In the genomic region with DNA sequence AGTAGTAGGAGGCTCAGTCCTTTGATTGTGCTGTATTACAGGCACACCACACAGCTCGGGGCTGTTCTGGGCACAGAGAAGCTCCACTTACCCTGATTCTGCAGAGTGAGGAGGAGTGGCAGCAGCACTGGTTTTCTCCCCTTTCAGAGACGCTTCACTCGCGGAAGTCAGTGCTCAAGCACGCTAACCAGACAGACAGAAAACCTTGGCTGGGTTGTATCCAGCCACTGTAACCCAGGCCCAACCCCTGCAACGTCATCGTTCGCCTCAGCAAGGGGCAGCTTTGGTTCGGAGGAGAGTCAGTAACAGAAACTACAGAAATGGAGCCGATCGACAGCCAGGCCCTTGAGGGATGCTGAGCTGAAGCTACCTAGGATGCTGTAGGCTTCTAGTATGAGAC, we compare ENCODE assay signal across 1 cellular context.
TF ChIP-seq lines count a peak whose summit lies in the region.

No MANE protein-coding gene starts in this region.

TF ChIP-seq in HepG2, 621 proteins besides CTCF, POLR2A, EP300 and RAD21 (continued from another document):
- TF ChIP-seq, protein P1, sequence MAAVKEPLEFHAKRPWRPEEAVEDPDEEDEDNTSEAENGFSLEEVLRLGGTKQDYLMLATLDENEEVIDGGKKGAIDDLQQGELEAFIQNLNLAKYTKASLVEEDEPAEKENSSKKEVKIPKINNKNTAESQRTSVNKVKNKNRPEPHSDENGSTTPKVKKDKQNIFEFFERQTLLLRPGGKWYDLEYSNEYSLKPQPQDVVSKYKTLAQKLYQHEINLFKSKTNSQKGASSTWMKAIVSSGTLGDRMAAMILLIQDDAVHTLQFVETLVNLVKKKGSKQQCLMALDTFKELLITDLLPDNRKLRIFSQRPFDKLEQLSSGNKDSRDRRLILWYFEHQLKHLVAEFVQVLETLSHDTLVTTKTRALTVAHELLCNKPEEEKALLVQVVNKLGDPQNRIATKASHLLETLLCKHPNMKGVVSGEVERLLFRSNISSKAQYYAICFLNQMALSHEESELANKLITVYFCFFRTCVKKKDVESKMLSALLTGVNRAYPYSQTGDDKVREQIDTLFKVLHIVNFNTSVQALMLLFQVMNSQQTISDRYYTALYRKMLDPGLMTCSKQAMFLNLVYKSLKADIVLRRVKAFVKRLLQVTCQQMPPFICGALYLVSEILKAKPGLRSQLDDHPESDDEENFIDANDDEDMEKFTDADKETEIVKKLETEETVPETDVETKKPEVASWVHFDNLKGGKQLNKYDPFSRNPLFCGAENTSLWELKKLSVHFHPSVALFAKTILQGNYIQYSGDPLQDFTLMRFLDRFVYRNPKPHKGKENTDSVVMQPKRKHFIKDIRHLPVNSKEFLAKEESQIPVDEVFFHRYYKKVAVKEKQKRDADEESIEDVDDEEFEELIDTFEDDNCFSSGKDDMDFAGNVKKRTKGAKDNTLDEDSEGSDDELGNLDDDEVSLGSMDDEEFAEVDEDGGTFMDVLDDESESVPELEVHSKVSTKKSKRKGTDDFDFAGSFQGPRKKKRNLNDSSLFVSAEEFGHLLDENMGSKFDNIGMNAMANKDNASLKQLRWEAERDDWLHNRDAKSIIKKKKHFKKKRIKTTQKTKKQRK (IDR thresholded peaks at IDR 0.05; ENCODE audit: low read length), result no peak
- TF ChIP-seq CREB1 (IDR thresholded peaks at IDR 0.05) (no peak), CREB1 (CRISPR knock-in tag; IDR thresholded peaks at IDR 0.05) (no peak), ZNF44 (CRISPR knock-in tag; IDR thresholded peaks at IDR 0.05) (no peak), FOSL2 (CRISPR knock-in tag; IDR thresholded peaks at IDR 0.05) (no peak), ZC3H13 (CRISPR knock-in tag; IDR thresholded peaks at IDR 0.05) (no peak), ZNF772 (CRISPR knock-in tag; IDR thresholded peaks at IDR 0.05) (no peak)
- TF ChIP-seq, protein P2, sequence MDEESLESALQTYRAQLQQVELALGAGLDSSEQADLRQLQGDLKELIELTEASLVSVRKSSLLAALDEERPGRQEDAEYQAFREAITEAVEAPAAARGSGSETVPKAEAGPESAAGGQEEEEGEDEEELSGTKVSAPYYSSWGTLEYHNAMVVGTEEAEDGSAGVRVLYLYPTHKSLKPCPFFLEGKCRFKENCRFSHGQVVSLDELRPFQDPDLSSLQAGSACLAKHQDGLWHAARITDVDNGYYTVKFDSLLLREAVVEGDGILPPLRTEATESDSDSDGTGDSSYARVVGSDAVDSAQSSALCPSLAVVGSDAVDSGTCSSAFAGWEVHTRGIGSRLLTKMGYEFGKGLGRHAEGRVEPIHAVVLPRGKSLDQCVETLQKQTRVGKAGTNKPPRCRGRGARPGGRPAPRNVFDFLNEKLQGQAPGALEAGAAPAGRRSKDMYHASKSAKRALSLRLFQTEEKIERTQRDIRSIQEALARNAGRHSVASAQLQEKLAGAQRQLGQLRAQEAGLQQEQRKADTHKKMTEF (CRISPR knock-in tag; IDR thresholded peaks at IDR 0.05), result no peak
TF ChIP-seq in HepG2: peak in this region for 0.
